8 cellular contexts compared by ENCODE assay signal in genomic region chr18:48922801-48923730, GRCh38. TPM values are rescaled to one million over a fixed set of nuclear protein-coding genes. Genes with fewer than 3 reads are reported as not detected.
A peak's percentile ranks its signal among the peaks of the same experiment; 100 is the strongest.
DNase-seq lines count a peak whose midpoint lies in the region; ATAC-seq, FAIRE-seq and TF ChIP-seq lines count a peak whose summit lies in the region.

No MANE protein-coding gene starts in this region.

- peaks cover 10% of the 10 kb centered on the region for H3K36me3 ChIP-seq in cardiac muscle cell

- TF ChIP-seq CTCF in AG09319 (IDR thresholded peaks at IDR 0.05; ENCODE audit: low read depth, low read length) = no peak
- no peak for TF ChIP-seq CTCF in cardiac muscle cell (IDR thresholded peaks at IDR 0.05; ENCODE audit: low read depth, low read length)

- peaks cover 0 to 27% of the 10 kb centered on the region in 2 donors for H3K36me3 Mint-ChIP-seq in activated naive CD4-positive, alpha-beta T cell treated with anti-CD3 and anti-CD28 coated beads, Interleukin-2, amount 50 U/mL, for 72 hours

- peak overlapping the region; percentile 81 to 96 for H3K27ac Mint-ChIP-seq in activated naive CD4-positive, alpha-beta T cell treated with anti-CD3 and anti-CD28 coated beads, Interleukin-2, amount 50 U/mL, for 72 hours

- no peak for FAIRE-seq in HTR-8/SVneo (lab: Jason Lieb, UNC)

- no peaks in the 10 kb centered on the region for H3K27me3 ChIP-seq in cardiac muscle cell

- H3K4me3 ChIP-seq in cardiac muscle cell = no peak overlapping the region

- H3K9me3 Mint-ChIP-seq in activated naive CD4-positive, alpha-beta T cell treated with anti-CD3 and anti-CD28 coated beads, Interleukin-2, amount 50 U/mL, for 72 hours = no peaks in the 10 kb centered on the region

- H3K9me3 ChIP-seq in cardiac muscle cell (ENCODE audit: low read depth) = no peaks in the 10 kb centered on the region

- DNase-seq in AG09319 (ENCODE audit: extremely low read depth, low read depth) (peak; percentile 30), HTR-8/SVneo (ENCODE audit: insufficient read length, low spot score) (peak; percentile 86), cardiac muscle cell (ENCODE audit: low read depth in 1 of 2, low spot score in 1 of 2) (peak in 1 of 2 donors; percentile 82), sciatic nerve (ENCODE audit: low spot score) (peak; percentile 82), HEK293T (ENCODE audit: extremely low spot score) (no peak), putamen (ENCODE audit: low spot score) (no peak)
- DNase-seq in activated naive CD4-positive, alpha-beta T cell treated with anti-CD3 and anti-CD28 coated beads, Interleukin-2, amount 50 U/mL, for 72 hours (ENCODE audit: low spot score in 2 of 2) = no peak
- no peak for DNase-seq in stimulated activated CD4-positive, alpha-beta T cell treated with anti-CD3 and anti-CD28 coated beads, Interleukin-2, amount 100 ng/mL, for 48 hours

- POLR2A ChIA-PET in HEK293T (lab: Yijun Ruan, JAX) = interaction anchor here (1.5 kb wide), 1 partner anchor 19 kb away, joined by 4 read pairs; no protein-coding TSS in a partner anchor

- ATAC-seq in activated naive CD4-positive, alpha-beta T cell treated with anti-CD3 and anti-CD28 coated beads, Interleukin-2, amount 50 U/mL, for 72 hours = peak in 1 of 2 donors; percentile 46
- peak; percentile 81 for ATAC-seq in sciatic nerve

- peaks cover 37% of the 10 kb centered on the region for H3K4me1 ChIP-seq in cardiac muscle cell (ENCODE audit: low read depth)

- intact Hi-C loops in sciatic nerve (cut with DNase I) = no loop called here

- CTCF ChIA-PET in HEK293T (lab: Yijun Ruan, JAX) = interaction anchor here (0.5 kb wide), 1 partner anchor 11 kb away, joined by 3 read pairs; no protein-coding TSS in a partner anchor

- H3K27ac ChIP-seq in cardiac muscle cell = peak overlapping the region; percentile 81

TF ChIP-seq in HEK293T, 16 proteins besides CTCF, POLR2A, EP300 and RAD21:
- TF ChIP-seq FOXM1 (IDR thresholded peaks at IDR 0.05; ENCODE audit: borderline replicate concordance) (no peak), LEF1 (IDR thresholded peaks at IDR 0.05; ENCODE audit: borderline replicate concordance) (no peak), FOXA1 (IDR thresholded peaks at IDR 0.05) (no peak), PKNOX1 (IDR thresholded peaks at IDR 0.05) (no peak), TARDBP (IDR thresholded peaks at IDR 0.05) (no peak)
TF ChIP-seq in HEK293T: peak in this region for 0.

RNA-seq across cellular contexts. Expression of gene SMAD7, which starts 27.7 kb away (rescaled TPM):
- total RNA-seq in activated naive CD4-positive, alpha-beta T cell treated with anti-CD3 and anti-CD28 coated beads, Interleukin-2, amount 50 U/mL, for 72 hours = 10 to 100 TPM; 13.4 to 14.6 TPM
- total RNA-seq in cardiac muscle cell (93.1 and 129 TPM in 2 replicates), sciatic nerve (44.0 TPM)
- 60.1 and 80.8 TPM in 2 replicates for polyA plus RNA-seq in cardiac muscle cell

Comparison
In these comparisons a context has a peak if more than half of its experiments do, and no peak if none do; other contexts are left out.
1. DNase-seq: peak in AG09319 (single experiment), HTR-8/SVneo (single experiment) and sciatic nerve (single experiment); none in activated naive CD4-positive, alpha-beta T cell treated with anti-CD3 and anti-CD28 coated beads, Interleukin-2, amount 50 U/mL, for 72 hours (0 of 2), HEK293T (single experiment), putamen (single experiment) and stimulated activated CD4-positive, alpha-beta T cell treated with anti-CD3 and anti-CD28 coated beads, Interleukin-2, amount 100 ng/mL, for 48 hours (0 of 2).